26 cellular contexts compared by ENCODE assay signal in the genomic region with DNA sequence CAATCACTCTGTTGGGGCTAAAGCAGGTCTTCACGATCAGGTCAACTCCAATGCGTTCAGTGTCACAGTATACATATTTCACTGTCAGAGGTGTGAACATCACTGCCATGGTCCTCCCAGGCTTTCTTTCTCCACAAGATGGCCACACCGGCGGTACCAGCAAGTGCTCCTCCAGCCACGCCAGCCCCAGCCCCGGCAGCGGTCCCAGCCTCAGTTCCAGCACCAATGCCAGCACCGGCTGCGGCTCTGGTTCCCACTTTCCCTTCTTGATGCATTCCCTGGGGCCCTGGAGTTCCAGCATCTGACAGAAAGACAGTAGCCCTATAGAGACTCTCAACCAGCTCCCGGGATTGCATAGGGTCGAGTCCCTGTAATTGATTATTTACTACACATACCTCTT. TPM values are rescaled to one million over a fixed set of nuclear protein-coding genes. Genes with fewer than 3 reads are reported as not detected.
"Had no signal": no experiment of that assay in that cellular context is flagged by ENCODE, and none has a peak within 500 bp of the region (broad histone marks: within the 10 kb centered on the region; RNA-seq: fewer than 3 reads in every experiment).

No MANE protein-coding gene starts in this region.

- H3K4me1 ChIP-seq: colonic mucosa, esophagus squamous epithelium, gastrocnemius medialis, left lung, lower lobe of right lung had no signal

- DNase-seq: colonic mucosa; cortex of kidney; effector CD8-positive, alpha-beta T cell; effector memory CD8-positive, alpha-beta T cell; endodermal cell; erythroblast; esophagus squamous epithelium; foreskin fibroblast; foreskin melanocyte; gastrocnemius medialis; glutamatergic neuron; head of caudate nucleus; heart right ventricle; hippocampal formation; left cardiac atrium; left lung; left ventricle myocardium superior; lower lobe of right lung; mesenchymal stem cell; mucosa of descending colon had no signal

- H3K27me3 ChIP-seq: colonic mucosa, gastrocnemius medialis, heart right ventricle had no signal

- H3K36me3 ChIP-seq: colonic mucosa, esophagus squamous epithelium, gastrocnemius medialis, heart right ventricle, left lung, lower lobe of right lung had no signal

- ATAC-seq: effector memory CD8-positive, alpha-beta T cell; esophagus mucosa; gastrocnemius medialis; heart right ventricle; left cardiac atrium; left lung; left ventricle myocardium superior; lower lobe of right lung; mucosa of descending colon had no signal

- H3K9me3 ChIP-seq: colonic mucosa, esophagus squamous epithelium, gastrocnemius medialis, left lung, lower lobe of right lung, mucosa of descending colon had no signal

- H3K27ac ChIP-seq: colonic mucosa, epithelial cell of prostate, esophagus squamous epithelium, gastrocnemius medialis, left lung, lower lobe of right lung had no signal

- H3K4me3 ChIP-seq: colonic mucosa, esophagus squamous epithelium, gastrocnemius medialis, heart right ventricle, left lung, lower lobe of right lung, mucosa of descending colon had no signal

RNA-seq across cellular contexts. Expression of a gene that starts 10.9 kb away (rescaled TPM):
- total RNA-seq: dermis microvascular lymphatic vessel endothelial cell, endodermal cell, esophagus mucosa, glomerular endothelial cell, lung microvascular endothelial cell had no signal
- polyA plus RNA-seq: keratinocyte had no signal
